ENCODE assay signal across 13 cellular contexts in genomic region chr11:61730222-61730994, GRCh38. TPM values are rescaled to one million over a fixed set of nuclear protein-coding genes. Genes with fewer than 3 reads are reported as not detected.
DNase-seq lines count a peak whose midpoint lies in the region; ATAC-seq and TF ChIP-seq lines count a peak whose summit lies in the region.
"Had no signal": no experiment of that assay in that cellular context is flagged by ENCODE, and none has a peak within 500 bp of the region (broad histone marks: within the 10 kb centered on the region; RNA-seq: fewer than 3 reads in every experiment).

No MANE protein-coding gene starts in this region.

- peaks cover 0 to 3% of the 10 kb centered on the region in 2 donors for H3K36me3 ChIP-seq in lung (ENCODE audit: control insufficient read depth in 2 of 2, insufficient read depth in 2 of 2, low read length in 2 of 2)
- H3K36me3 ChIP-seq: WERI-Rb-1 had no signal

- peak overlapping the region; percentile 61 for H3K27ac ChIP-seq in RWPE1
- H3K27ac ChIP-seq in lung (ENCODE audit: low read depth in 1 of 2, low read length in 1 of 2) = no peak overlapping the region
- H3K27ac ChIP-seq: C4-2B, WERI-Rb-1 had no signal

- POLR2A ChIA-PET in RWPE1 (lab: Yijun Ruan, JAX; ENCODE audit: low non-redundant PET) = no interaction called here

- ATAC-seq in lung (ENCODE audit: insufficient read depth, low FRiP score) (no peak), GM19035 (IDR thresholded peaks at IDR 0.05; ENCODE audit: unreplicated experiment) (no peak), GM21447 (IDR thresholded peaks at IDR 0.05; ENCODE audit: unreplicated experiment) (no peak)

- H3K27me3 ChIP-seq in lung (ENCODE audit: control insufficient read depth, insufficient read depth) = no peaks in the 10 kb centered on the region
- H3K27me3 ChIP-seq: esophagus squamous epithelium had no signal

- DNase-seq in EL = peak; percentile 35
- peak; percentile 96 for DNase-seq in NCI-H2029 (lab: John Stamatoyannopoulos, UW)
- DNase-seq in RWPE1 (ENCODE audit: low spot score) = peak; percentile 96
- DNase-seq in lung (ENCODE audit: low spot score) = peak; percentile 47
- no peak for DNase-seq in DMS 273 (lab: John Stamatoyannopoulos, UW; ENCODE audit: unreplicated experiment)
- no peak for DNase-seq in MV-4-11 (lab: John Stamatoyannopoulos, UW)
- DNase-seq: esophagus squamous epithelium, naive B cell, WERI-Rb-1 had no signal

- WGBS in lung, 2 donors = 79 to 88% methylated on average over 13 of the region's 13 CpGs

- TF ChIP-seq CTCF in RWPE1 (conservative IDR thresholded peaks at IDR 0.05; ENCODE audit: low read depth) (no peak), lung (IDR thresholded peaks at IDR 0.05; ENCODE audit: control extremely low read depth, extremely low read depth) (no peak)

- H3K4me1 ChIP-seq in lung (ENCODE audit: control insufficient read depth in 2 of 2, insufficient read depth in 2 of 2, low read length in 2 of 2) = peaks cover 0 to 2% of the 10 kb centered on the region in 2 donors

- H3K4me3 ChIP-seq in lung = no peak overlapping the region
- H3K4me3 ChIP-seq: esophagus squamous epithelium had no signal

- H3K9me3 ChIP-seq in lung (ENCODE audit: control insufficient read depth in 2 of 2, insufficient read depth in 1 of 2, low read length in 1 of 2) = no peaks in the 10 kb centered on the region
- H3K9me3 ChIP-seq: esophagus squamous epithelium had no signal

- CTCF ChIA-PET in RWPE1 (lab: Yijun Ruan, JAX) = interaction anchor here (0.6 to 1.1 kb wide), 7 partner anchors 17 to 222 kb away, joined by 3 to 5 read pairs (median 4); no protein-coding TSS in a partner anchor

RNA-seq across cellular contexts. Expression of gene MYRF, which starts 22.0 kb away (rescaled TPM):
- total RNA-seq in lung = 10 to 100 TPM; 27.1 to 41.2 TPM
- polyA plus RNA-seq in lung = 10 to 100 TPM; 11.9 to 23.3 TPM
- total RNA-seq: skeletal muscle tissue had no signal

RNA-seq across cellular contexts. Expression of gene DAGLA, which starts 50.2 kb away (rescaled TPM):
- 1 to 10 TPM; 1.5 to 7.5 TPM for total RNA-seq in lung
- polyA plus RNA-seq in lung = 1 to 10 TPM; 2.9 to 3.0 TPM

Comparison
In these comparisons a context has a peak if more than half of its experiments do, and no peak if none do; other contexts are left out.
1. DNase-seq: peak in EL (single experiment), NCI-H2029 (single experiment), RWPE1 (single experiment) and lung (single experiment); none in DMS 273 (single experiment) and MV-4-11 (single experiment).